Comparison of ENCODE assay signal across 1 cellular context in genomic region chr4:23333556-23333945, GRCh38.
TF ChIP-seq lines count a peak whose summit lies in the region.

No MANE protein-coding gene starts in this region.

TF ChIP-seq in HEK293, 187 proteins besides CTCF, POLR2A, EP300 and RAD21 (continued from another document and continues in another):
- TF ChIP-seq ZBTB11 (tag by site-specific recombination; conservative IDR thresholded peaks at IDR 0.05; ENCODE audit: low read depth) (no peak), ZNF335 (tag by site-specific recombination; conservative IDR thresholded peaks at IDR 0.05) (no peak), GLI2 (tag by site-specific recombination; IDR thresholded peaks at IDR 0.05; ENCODE audit: borderline replicate concordance, low read depth) (no peak), KLF8 (tag by site-specific recombination; IDR thresholded peaks at IDR 0.05) (peak; percentile 79), ZNF530 (tag by site-specific recombination; IDR thresholded peaks at IDR 0.05; ENCODE audit: low read depth) (no peak), ZNF280D (tag by site-specific recombination; IDR thresholded peaks at IDR 0.05) (no peak), ZNF341 (tag by site-specific recombination; IDR thresholded peaks at IDR 0.05; ENCODE audit: low read depth) (no peak), ZNF792 (tag by site-specific recombination; IDR thresholded peaks at IDR 0.05) (no peak), ZNF473 (tag by site-specific recombination; IDR thresholded peaks at IDR 0.05) (no peak), PBX3 (CRISPR knock-in tag; IDR thresholded peaks at IDR 0.05) (no peak), ZNF311 (tag by site-specific recombination; IDR thresholded peaks at IDR 0.05; ENCODE audit: borderline replicate concordance) (no peak), ZNF623 (tag by site-specific recombination; IDR thresholded peaks at IDR 0.05) (no peak), ZNF830 (tag by site-specific recombination; IDR thresholded peaks at IDR 0.05; ENCODE audit: low read depth) (no peak), ZXDB (tag by site-specific recombination; IDR thresholded peaks at IDR 0.05) (no peak), ZNF18 (tag by site-specific recombination; IDR thresholded peaks at IDR 0.05) (no peak), KLF9 (tag by site-specific recombination; IDR thresholded peaks at IDR 0.05; ENCODE audit: low read depth) (no peak), ZBTB48 (tag by site-specific recombination; IDR thresholded peaks at IDR 0.05) (no peak), ZNF239 (tag by site-specific recombination; IDR thresholded peaks at IDR 0.05) (no peak), ZNF600 (tag by site-specific recombination; IDR thresholded peaks at IDR 0.05) (0 out of 2 replicates have a peak, but pooled peaks have one; percentile 20), SCRT1 (tag by site-specific recombination; IDR thresholded peaks at IDR 0.05; ENCODE audit: borderline replicate concordance) (no peak), BCL11B (tag by site-specific recombination; IDR thresholded peaks at IDR 0.05; ENCODE audit: low read depth) (no peak), ZNF658 (tag by site-specific recombination; IDR thresholded peaks at IDR 0.05) (no peak), ZNF157 (tag by site-specific recombination; IDR thresholded peaks at IDR 0.05) (no peak), ZNF664 (tag by site-specific recombination; IDR thresholded peaks at IDR 0.05) (no peak), ZNF596 (tag by site-specific recombination; IDR thresholded peaks at IDR 0.05) (no peak), ZNF707 (tag by site-specific recombination; IDR thresholded peaks at IDR 0.05) (no peak), HOXD13 (CRISPR knock-in tag; IDR thresholded peaks at IDR 0.05; ENCODE audit: borderline replicate concordance) (no peak), ZNF843 (tag by site-specific recombination; IDR thresholded peaks at IDR 0.05) (no peak), KLF1 (tag by site-specific recombination; IDR thresholded peaks at IDR 0.05) (no peak), ZEB2 (tag by site-specific recombination; IDR thresholded peaks at IDR 0.05) (peak; percentile 67), ZNF24 (tag by site-specific recombination; IDR thresholded peaks at IDR 0.05) (no peak), ZNF112 (tag by site-specific recombination; IDR thresholded peaks at IDR 0.05) (no peak), MYNN (tag by site-specific recombination; IDR thresholded peaks at IDR 0.05; ENCODE audit: borderline replicate concordance) (peak; percentile 32; the same call in 1 of the 2 replicates), ZSCAN30 (tag by site-specific recombination; IDR thresholded peaks at IDR 0.05) (no peak), REPIN1 (tag by site-specific recombination; IDR thresholded peaks at IDR 0.05; ENCODE audit: low read depth) (no peak), ZBTB7A (tag by site-specific recombination; IDR thresholded peaks at IDR 0.05; ENCODE audit: low read depth) (no peak), ZNF10 (tag by site-specific recombination; IDR thresholded peaks at IDR 0.05) (no peak), ZNF514 (tag by site-specific recombination; IDR thresholded peaks at IDR 0.05) (no peak), TRIM28 (IDR thresholded peaks at IDR 0.05; ENCODE audit: borderline replicate concordance, low read length) (no peak)
- TF ChIP-seq, protein P1, sequence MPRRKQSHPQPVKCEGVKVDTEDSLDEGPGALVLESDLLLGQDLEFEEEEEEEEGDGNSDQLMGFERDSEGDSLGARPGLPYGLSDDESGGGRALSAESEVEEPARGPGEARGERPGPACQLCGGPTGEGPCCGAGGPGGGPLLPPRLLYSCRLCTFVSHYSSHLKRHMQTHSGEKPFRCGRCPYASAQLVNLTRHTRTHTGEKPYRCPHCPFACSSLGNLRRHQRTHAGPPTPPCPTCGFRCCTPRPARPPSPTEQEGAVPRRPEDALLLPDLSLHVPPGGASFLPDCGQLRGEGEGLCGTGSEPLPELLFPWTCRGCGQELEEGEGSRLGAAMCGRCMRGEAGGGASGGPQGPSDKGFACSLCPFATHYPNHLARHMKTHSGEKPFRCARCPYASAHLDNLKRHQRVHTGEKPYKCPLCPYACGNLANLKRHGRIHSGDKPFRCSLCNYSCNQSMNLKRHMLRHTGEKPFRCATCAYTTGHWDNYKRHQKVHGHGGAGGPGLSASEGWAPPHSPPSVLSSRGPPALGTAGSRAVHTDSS (tag by site-specific recombination; IDR thresholded peaks at IDR 0.05), result no peak
- TF ChIP-seq, protein P2, sequence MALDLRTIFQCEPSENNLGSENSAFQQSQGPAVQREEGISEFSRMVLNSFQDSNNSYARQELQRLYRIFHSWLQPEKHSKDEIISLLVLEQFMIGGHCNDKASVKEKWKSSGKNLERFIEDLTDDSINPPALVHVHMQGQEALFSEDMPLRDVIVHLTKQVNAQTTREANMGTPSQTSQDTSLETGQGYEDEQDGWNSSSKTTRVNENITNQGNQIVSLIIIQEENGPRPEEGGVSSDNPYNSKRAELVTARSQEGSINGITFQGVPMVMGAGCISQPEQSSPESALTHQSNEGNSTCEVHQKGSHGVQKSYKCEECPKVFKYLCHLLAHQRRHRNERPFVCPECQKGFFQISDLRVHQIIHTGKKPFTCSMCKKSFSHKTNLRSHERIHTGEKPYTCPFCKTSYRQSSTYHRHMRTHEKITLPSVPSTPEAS (tag by site-specific recombination; IDR thresholded peaks at IDR 0.05), result peak; percentile 78
- TF ChIP-seq, protein P3, sequence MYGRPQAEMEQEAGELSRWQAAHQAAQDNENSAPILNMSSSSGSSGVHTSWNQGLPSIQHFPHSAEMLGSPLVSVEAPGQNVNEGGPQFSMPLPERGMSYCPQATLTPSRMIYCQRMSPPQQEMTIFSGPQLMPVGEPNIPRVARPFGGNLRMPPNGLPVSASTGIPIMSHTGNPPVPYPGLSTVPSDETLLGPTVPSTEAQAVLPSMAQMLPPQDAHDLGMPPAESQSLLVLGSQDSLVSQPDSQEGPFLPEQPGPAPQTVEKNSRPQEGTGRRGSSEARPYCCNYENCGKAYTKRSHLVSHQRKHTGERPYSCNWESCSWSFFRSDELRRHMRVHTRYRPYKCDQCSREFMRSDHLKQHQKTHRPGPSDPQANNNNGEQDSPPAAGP (tag by site-specific recombination; IDR thresholded peaks at IDR 0.05), result no peak
- TF ChIP-seq, protein P4, sequence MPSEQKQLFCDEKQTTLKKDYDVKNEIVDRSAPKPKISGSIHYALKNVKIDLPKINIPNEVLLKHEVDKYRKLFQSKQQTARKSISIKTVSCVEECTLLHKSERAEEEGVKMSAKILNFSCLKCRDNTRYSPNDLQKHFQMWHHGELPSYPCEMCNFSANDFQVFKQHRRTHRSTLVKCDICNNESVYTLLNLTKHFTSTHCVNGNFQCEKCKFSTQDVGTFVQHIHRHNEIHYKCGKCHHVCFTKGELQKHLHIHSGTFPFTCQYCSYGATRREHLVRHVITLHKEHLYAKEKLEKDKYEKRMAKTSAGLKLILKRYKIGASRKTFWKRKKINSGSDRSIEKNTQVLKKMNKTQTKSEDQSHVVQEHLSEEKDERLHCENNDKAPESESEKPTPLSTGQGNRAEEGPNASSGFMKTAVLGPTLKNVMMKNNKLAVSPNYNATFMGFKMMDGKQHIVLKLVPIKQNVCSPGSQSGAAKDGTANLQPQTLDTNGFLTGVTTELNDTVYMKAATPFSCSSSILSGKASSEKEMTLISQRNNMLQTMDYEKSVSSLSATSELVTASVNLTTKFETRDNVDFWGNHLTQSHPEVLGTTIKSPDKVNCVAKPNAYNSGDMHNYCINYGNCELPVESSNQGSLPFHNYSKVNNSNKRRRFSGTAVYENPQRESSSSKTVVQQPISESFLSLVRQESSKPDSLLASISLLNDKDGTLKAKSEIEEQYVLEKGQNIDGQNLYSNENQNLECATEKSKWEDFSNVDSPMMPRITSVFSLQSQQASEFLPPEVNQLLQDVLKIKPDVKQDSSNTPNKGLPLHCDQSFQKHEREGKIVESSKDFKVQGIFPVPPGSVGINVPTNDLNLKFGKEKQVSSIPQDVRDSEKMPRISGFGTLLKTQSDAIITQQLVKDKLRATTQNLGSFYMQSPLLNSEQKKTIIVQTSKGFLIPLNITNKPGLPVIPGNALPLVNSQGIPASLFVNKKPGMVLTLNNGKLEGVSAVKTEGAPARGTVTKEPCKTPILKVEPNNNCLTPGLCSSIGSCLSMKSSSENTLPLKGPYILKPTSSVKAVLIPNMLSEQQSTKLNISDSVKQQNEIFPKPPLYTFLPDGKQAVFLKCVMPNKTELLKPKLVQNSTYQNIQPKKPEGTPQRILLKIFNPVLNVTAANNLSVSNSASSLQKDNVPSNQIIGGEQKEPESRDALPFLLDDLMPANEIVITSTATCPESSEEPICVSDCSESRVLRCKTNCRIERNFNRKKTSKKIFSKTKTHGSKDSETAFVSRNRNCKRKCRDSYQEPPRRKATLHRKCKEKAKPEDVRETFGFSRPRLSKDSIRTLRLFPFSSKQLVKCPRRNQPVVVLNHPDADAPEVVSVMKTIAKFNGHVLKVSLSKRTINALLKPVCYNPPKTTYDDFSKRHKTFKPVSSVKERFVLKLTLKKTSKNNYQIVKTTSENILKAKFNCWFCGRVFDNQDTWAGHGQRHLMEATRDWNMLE (tag by site-specific recombination; conservative IDR thresholded peaks at IDR 0.05; ENCODE audit: low read depth), result no peak
- TF ChIP-seq, protein P5, sequence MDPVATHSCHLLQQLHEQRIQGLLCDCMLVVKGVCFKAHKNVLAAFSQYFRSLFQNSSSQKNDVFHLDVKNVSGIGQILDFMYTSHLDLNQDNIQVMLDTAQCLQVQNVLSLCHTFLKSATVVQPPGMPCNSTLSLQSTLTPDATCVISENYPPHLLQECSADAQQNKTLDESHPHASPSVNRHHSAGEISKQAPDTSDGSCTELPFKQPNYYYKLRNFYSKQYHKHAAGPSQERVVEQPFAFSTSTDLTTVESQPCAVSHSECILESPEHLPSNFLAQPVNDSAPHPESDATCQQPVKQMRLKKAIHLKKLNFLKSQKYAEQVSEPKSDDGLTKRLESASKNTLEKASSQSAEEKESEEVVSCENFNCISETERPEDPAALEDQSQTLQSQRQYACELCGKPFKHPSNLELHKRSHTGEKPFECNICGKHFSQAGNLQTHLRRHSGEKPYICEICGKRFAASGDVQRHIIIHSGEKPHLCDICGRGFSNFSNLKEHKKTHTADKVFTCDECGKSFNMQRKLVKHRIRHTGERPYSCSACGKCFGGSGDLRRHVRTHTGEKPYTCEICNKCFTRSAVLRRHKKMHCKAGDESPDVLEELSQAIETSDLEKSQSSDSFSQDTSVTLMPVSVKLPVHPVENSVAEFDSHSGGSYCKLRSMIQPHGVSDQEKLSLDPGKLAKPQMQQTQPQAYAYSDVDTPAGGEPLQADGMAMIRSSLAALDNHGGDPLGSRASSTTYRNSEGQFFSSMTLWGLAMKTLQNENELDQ (tag by site-specific recombination; IDR thresholded peaks at IDR 0.05; ENCODE audit: low read depth), result no peak
